In genomic region chr5:54517512-54518145, GRCh38 we compare ENCODE assay signal across 9 cellular contexts. TPM values are rescaled to one million over a fixed set of nuclear protein-coding genes. Genes with fewer than 3 reads are reported as not detected.
A peak's percentile ranks its signal among the peaks of the same experiment; 100 is the strongest.
DNase-seq lines count a peak whose midpoint lies in the region; ATAC-seq, FAIRE-seq and TF ChIP-seq lines count a peak whose summit lies in the region.
"Had no signal": no experiment of that assay in that cellular context is flagged by ENCODE, and none has a peak within 500 bp of the region (broad histone marks: within the 10 kb centered on the region; RNA-seq: fewer than 3 reads in every experiment).

TSS of gene SNX18 (plus strand) at chr5:54517759. CDS start at chr5:54517953, 194 bp downstream.

- TF ChIP-seq CTCF in AG09309 (IDR thresholded peaks at IDR 0.05; ENCODE audit: control insufficient read depth, insufficient read depth, low read depth, low read length, missing control alignments) (peak; percentile 80), kidney (IDR thresholded peaks at IDR 0.05; ENCODE audit: borderline replicate concordance, extremely low read depth, insufficient read depth) (peak; percentile 99)

- H3K4me3 ChIP-seq in AG09309 (ENCODE audit: control insufficient read depth, low read depth, low read length) (peak within 1 kb of the TSS; percentile 64), kidney (ENCODE audit: low read length in 2 of 2) (peak within 1 kb of the TSS; percentile 60 to 90)

- peaks cover 2 to 30% of the 10 kb centered on the region in 2 donors for H3K4me1 ChIP-seq in kidney (ENCODE audit: control insufficient read depth in 1 of 2, insufficient read depth in 1 of 2, low read depth in 1 of 2, low read length in 2 of 2)

- no peak for FAIRE-seq in kidney (lab: Jason Lieb, UNC)
- FAIRE-seq: TTC549 had no signal

- no peaks in the 10 kb centered on the region for H3K9me3 ChIP-seq in kidney (ENCODE audit: control insufficient read depth in 1 of 2, low read length in 2 of 2)

- H3K27ac ChIP-seq in kidney (ENCODE audit: low read depth in 2 of 2, low read length in 2 of 2): peak within 1 kb of the TSS; percentile 87 to 90

- peak within 1 kb of the TSS; percentile 65 to 83 for H3K9ac ChIP-seq in kidney (ENCODE audit: low read length in 2 of 2)

- no peaks in the 10 kb centered on the region for H3K36me3 ChIP-seq in kidney (ENCODE audit: control insufficient read depth in 1 of 2, insufficient read depth in 2 of 2, low read length in 2 of 2)

- peak; percentile 76 for DNase-seq in AG09309 (ENCODE audit: low read depth)
- DNase-seq in NCI-H2227 (lab: John Stamatoyannopoulos, UW; ENCODE audit: unreplicated experiment): peak; percentile 91
- DNase-seq in activated CD4-positive, CD25-positive, alpha-beta regulatory T cell treated with anti-CD3 and anti-CD28 coated beads, Interleukin-2, amount 50 U/mL, for 16 hours (ENCODE audit: low read depth, low spot score): peak; percentile 83
- DNase-seq in central memory CD4-positive, alpha-beta T cell: peak; percentile 92
- peak; percentile 98 for DNase-seq in kidney
- DNase-seq in stimulated activated CD4-positive, alpha-beta T cell treated with anti-CD3 and anti-CD28 coated beads, Interleukin-15, amount 100 ng/mL, for 1 hour (ENCODE audit: low read depth in 1 of 2, low spot score in 1 of 2): peak; percentile 83 to 88

- intact Hi-C loops in kidney (cut with DNase I): no loop called here

- ATAC-seq in GM18909 (IDR thresholded peaks at IDR 0.05; ENCODE audit: poor library complexity, unreplicated experiment): peak; percentile 97
- peak; percentile 95 for ATAC-seq in HG03159 (IDR thresholded peaks at IDR 0.05; ENCODE audit: unreplicated experiment)

RNA-seq across cellular contexts. Expression of gene SNX18, which starts in this region (rescaled TPM):
- 40.5 TPM for total RNA-seq in kidney
- 10.4 TPM for polyA plus RNA-seq in kidney (ENCODE audit: insufficient read depth, low read depth, low replicate concordance)

Comparison
In these comparisons a context has a peak if more than half of its experiments do, and no peak if none do; other contexts are left out.
1. Peak in every context shown above with its lines: DNase-seq, ATAC-seq, H3K4me3 ChIP-seq and H3K27ac ChIP-seq.